ENCODE assay signal across 1 cellular context in the genomic region with DNA sequence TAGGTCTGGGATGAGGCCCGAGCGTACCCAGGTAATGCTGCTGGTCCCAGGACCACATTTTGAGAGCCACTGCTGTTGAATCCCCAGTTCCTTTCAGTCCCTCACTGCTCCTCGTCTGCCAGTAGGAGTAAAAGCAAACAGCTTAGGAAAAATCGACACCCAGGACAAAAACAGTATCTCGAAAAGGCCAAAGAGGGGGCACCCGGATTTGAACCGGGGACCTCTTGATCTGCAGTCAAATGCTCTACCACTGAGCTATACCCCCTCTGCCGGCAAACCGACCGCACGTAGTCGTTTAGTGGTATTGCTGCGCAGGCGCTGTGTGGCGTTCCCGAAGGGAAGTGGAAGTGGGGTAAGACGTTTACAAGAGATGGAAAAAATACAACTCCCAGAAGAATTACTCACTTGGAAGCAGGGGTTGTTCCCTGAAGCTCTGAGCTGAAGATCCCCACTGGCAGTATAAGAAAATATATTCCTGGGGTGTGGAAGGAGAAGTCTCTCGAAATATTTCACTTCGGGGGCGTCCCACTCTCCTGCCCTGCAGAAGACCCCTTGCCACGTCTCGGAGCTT.
A peak's percentile ranks its signal among the peaks of the same experiment; 100 is the strongest.
TF ChIP-seq lines count a peak whose summit lies in the region.

No MANE protein-coding gene starts in this region.

TF ChIP-seq in GM12878, 131 proteins besides CTCF, POLR2A, EP300 and RAD21 (continued from another document and continues in another):
- TF ChIP-seq, protein P1, sequence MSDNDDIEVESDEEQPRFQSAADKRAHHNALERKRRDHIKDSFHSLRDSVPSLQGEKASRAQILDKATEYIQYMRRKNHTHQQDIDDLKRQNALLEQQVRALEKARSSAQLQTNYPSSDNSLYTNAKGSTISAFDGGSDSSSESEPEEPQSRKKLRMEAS (IDR thresholded peaks at IDR 0.05; ENCODE audit: low read depth, low read length), result no peak
- TF ChIP-seq, protein P2, sequence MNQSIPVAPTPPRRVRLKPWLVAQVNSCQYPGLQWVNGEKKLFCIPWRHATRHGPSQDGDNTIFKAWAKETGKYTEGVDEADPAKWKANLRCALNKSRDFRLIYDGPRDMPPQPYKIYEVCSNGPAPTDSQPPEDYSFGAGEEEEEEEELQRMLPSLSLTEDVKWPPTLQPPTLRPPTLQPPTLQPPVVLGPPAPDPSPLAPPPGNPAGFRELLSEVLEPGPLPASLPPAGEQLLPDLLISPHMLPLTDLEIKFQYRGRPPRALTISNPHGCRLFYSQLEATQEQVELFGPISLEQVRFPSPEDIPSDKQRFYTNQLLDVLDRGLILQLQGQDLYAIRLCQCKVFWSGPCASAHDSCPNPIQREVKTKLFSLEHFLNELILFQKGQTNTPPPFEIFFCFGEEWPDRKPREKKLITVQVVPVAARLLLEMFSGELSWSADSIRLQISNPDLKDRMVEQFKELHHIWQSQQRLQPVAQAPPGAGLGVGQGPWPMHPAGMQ (IDR thresholded peaks at IDR 0.05; ENCODE audit: borderline replicate concordance), result no peak
- TF ChIP-seq, protein P3, sequence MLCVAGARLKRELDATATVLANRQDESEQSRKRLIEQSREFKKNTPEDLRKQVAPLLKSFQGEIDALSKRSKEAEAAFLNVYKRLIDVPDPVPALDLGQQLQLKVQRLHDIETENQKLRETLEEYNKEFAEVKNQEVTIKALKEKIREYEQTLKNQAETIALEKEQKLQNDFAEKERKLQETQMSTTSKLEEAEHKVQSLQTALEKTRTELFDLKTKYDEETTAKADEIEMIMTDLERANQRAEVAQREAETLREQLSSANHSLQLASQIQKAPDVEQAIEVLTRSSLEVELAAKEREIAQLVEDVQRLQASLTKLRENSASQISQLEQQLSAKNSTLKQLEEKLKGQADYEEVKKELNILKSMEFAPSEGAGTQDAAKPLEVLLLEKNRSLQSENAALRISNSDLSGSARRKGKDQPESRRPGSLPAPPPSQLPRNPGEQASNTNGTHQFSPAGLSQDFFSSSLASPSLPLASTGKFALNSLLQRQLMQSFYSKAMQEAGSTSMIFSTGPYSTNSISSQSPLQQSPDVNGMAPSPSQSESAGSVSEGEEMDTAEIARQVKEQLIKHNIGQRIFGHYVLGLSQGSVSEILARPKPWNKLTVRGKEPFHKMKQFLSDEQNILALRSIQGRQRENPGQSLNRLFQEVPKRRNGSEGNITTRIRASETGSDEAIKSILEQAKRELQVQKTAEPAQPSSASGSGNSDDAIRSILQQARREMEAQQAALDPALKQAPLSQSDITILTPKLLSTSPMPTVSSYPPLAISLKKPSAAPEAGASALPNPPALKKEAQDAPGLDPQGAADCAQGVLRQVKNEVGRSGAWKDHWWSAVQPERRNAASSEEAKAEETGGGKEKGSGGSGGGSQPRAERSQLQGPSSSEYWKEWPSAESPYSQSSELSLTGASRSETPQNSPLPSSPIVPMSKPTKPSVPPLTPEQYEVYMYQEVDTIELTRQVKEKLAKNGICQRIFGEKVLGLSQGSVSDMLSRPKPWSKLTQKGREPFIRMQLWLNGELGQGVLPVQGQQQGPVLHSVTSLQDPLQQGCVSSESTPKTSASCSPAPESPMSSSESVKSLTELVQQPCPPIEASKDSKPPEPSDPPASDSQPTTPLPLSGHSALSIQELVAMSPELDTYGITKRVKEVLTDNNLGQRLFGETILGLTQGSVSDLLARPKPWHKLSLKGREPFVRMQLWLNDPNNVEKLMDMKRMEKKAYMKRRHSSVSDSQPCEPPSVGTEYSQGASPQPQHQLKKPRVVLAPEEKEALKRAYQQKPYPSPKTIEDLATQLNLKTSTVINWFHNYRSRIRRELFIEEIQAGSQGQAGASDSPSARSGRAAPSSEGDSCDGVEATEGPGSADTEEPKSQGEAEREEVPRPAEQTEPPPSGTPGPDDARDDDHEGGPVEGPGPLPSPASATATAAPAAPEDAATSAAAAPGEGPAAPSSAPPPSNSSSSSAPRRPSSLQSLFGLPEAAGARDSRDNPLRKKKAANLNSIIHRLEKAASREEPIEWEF (IDR thresholded peaks at IDR 0.05; ENCODE audit: insufficient replicate concordance, low read depth, low read length), result no peak
- TF ChIP-seq ATF7 (IDR thresholded peaks at IDR 0.05; ENCODE audit: low read depth) (no peak), DPF2 (IDR thresholded peaks at IDR 0.05) (0 out of 2 replicates have a peak, but pooled peaks have one; percentile 5), RFX5 (IDR thresholded peaks at IDR 0.05; ENCODE audit: low read depth, low read length) (no peak), MTA2 (IDR thresholded peaks at IDR 0.05; ENCODE audit: low read depth) (no peak), MTA3 (IDR thresholded peaks at IDR 0.05; ENCODE audit: borderline replicate concordance, low read length) (peak; percentile 69; the same call in 1 of the 2 replicates), SRF (IDR thresholded peaks at IDR 0.05; ENCODE audit: low read depth in 2 of 2, low read length in 2 of 2) (no peak), PML (IDR thresholded peaks at IDR 0.05; ENCODE audit: low read length) (no peak), KAT2A (conservative IDR thresholded peaks at IDR 0.05; ENCODE audit: control insufficient read depth, low read depth, low read length) (no peak), FOXK2 (IDR thresholded peaks at IDR 0.05) (no peak), SMAD5 (IDR thresholded peaks at IDR 0.05; ENCODE audit: low read depth) (no peak), NR2C1 (IDR thresholded peaks at IDR 0.05) (no peak), STAT1 (conservative IDR thresholded peaks at IDR 0.05) (peak; percentile 75; the same call in 1 of the 2 replicates), BMI1 (IDR thresholded peaks at IDR 0.05; ENCODE audit: borderline replicate concordance) (no peak), SREBF1 (IDR thresholded peaks at IDR 0.05; ENCODE audit: low read length) (no peak), BHLHE40 (IDR thresholded peaks at IDR 0.05; ENCODE audit: borderline replicate concordance in 1 of 2, low read depth in 2 of 2, low read length in 1 of 2) (0 out of 4 replicates have a peak, but pooled peaks of 1 of the 2 experiments have one; percentile 1), HCFC1 (IDR thresholded peaks at IDR 0.05; ENCODE audit: low read length) (peak; percentile 17; the same call in 1 of the 2 replicates), BACH1 (IDR thresholded peaks at IDR 0.05; ENCODE audit: borderline replicate concordance) (no peak)
- TF ChIP-seq, protein P4, sequence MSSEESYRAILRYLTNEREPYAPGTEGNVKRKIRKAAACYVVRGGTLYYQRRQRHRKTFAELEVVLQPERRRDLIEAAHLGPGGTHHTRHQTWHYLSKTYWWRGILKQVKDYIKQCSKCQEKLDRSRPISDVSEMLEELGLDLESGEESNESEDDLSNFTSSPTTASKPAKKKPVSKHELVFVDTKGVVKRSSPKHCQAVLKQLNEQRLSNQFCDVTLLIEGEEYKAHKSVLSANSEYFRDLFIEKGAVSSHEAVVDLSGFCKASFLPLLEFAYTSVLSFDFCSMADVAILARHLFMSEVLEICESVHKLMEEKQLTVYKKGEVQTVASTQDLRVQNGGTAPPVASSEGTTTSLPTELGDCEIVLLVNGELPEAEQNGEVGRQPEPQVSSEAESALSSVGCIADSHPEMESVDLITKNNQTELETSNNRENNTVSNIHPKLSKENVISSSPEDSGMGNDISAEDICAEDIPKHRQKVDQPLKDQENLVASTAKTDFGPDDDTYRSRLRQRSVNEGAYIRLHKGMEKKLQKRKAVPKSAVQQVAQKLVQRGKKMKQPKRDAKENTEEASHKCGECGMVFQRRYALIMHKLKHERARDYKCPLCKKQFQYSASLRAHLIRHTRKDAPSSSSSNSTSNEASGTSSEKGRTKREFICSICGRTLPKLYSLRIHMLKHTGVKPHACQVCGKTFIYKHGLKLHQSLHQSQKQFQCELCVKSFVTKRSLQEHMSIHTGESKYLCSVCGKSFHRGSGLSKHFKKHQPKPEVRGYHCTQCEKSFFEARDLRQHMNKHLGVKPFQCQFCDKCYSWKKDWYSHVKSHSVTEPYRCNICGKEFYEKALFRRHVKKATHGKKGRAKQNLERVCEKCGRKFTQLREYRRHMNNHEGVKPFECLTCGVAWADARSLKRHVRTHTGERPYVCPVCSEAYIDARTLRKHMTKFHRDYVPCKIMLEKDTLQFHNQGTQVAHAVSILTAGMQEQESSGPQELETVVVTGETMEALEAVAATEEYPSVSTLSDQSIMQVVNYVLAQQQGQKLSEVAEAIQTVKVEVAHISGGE (CRISPR knock-in tag; IDR thresholded peaks at IDR 0.05), result no peak
- TF ChIP-seq, protein P5, sequence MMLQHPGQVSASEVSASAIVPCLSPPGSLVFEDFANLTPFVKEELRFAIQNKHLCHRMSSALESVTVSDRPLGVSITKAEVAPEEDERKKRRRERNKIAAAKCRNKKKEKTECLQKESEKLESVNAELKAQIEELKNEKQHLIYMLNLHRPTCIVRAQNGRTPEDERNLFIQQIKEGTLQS (IDR thresholded peaks at IDR 0.05; ENCODE audit: borderline replicate concordance, extremely low read depth, low read depth, low read length), result no peak
- TF ChIP-seq, protein P6, sequence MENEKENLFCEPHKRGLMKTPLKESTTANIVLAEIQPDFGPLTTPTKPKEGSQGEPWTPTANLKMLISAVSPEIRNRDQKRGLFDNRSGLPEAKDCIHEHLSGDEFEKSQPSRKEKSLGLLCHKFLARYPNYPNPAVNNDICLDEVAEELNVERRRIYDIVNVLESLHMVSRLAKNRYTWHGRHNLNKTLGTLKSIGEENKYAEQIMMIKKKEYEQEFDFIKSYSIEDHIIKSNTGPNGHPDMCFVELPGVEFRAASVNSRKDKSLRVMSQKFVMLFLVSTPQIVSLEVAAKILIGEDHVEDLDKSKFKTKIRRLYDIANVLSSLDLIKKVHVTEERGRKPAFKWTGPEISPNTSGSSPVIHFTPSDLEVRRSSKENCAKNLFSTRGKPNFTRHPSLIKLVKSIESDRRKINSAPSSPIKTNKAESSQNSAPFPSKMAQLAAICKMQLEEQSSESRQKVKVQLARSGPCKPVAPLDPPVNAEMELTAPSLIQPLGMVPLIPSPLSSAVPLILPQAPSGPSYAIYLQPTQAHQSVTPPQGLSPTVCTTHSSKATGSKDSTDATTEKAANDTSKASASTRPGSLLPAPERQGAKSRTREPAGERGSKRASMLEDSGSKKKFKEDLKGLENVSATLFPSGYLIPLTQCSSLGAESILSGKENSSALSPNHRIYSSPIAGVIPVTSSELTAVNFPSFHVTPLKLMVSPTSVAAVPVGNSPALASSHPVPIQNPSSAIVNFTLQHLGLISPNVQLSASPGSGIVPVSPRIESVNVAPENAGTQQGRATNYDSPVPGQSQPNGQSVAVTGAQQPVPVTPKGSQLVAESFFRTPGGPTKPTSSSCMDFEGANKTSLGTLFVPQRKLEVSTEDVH (IDR thresholded peaks at IDR 0.05; ENCODE audit: low read depth, partially characterized antibody), result no peak
- TF ChIP-seq, protein P7, sequence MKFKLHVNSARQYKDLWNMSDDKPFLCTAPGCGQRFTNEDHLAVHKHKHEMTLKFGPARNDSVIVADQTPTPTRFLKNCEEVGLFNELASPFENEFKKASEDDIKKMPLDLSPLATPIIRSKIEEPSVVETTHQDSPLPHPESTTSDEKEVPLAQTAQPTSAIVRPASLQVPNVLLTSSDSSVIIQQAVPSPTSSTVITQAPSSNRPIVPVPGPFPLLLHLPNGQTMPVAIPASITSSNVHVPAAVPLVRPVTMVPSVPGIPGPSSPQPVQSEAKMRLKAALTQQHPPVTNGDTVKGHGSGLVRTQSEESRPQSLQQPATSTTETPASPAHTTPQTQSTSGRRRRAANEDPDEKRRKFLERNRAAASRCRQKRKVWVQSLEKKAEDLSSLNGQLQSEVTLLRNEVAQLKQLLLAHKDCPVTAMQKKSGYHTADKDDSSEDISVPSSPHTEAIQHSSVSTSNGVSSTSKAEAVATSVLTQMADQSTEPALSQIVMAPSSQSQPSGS (IDR thresholded peaks at IDR 0.05; ENCODE audit: low read length), result no peak; the same call in 1 of the 2 replicates
- TF ChIP-seq, protein P8, sequence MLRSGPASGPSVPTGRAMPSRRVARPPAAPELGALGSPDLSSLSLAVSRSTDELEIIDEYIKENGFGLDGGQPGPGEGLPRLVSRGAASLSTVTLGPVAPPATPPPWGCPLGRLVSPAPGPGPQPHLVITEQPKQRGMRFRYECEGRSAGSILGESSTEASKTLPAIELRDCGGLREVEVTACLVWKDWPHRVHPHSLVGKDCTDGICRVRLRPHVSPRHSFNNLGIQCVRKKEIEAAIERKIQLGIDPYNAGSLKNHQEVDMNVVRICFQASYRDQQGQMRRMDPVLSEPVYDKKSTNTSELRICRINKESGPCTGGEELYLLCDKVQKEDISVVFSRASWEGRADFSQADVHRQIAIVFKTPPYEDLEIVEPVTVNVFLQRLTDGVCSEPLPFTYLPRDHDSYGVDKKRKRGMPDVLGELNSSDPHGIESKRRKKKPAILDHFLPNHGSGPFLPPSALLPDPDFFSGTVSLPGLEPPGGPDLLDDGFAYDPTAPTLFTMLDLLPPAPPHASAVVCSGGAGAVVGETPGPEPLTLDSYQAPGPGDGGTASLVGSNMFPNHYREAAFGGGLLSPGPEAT (IDR thresholded peaks at IDR 0.05; ENCODE audit: low read depth), result 0 out of 2 replicates have a peak, but pooled peaks have one; percentile 9
- TF ChIP-seq, protein P9, sequence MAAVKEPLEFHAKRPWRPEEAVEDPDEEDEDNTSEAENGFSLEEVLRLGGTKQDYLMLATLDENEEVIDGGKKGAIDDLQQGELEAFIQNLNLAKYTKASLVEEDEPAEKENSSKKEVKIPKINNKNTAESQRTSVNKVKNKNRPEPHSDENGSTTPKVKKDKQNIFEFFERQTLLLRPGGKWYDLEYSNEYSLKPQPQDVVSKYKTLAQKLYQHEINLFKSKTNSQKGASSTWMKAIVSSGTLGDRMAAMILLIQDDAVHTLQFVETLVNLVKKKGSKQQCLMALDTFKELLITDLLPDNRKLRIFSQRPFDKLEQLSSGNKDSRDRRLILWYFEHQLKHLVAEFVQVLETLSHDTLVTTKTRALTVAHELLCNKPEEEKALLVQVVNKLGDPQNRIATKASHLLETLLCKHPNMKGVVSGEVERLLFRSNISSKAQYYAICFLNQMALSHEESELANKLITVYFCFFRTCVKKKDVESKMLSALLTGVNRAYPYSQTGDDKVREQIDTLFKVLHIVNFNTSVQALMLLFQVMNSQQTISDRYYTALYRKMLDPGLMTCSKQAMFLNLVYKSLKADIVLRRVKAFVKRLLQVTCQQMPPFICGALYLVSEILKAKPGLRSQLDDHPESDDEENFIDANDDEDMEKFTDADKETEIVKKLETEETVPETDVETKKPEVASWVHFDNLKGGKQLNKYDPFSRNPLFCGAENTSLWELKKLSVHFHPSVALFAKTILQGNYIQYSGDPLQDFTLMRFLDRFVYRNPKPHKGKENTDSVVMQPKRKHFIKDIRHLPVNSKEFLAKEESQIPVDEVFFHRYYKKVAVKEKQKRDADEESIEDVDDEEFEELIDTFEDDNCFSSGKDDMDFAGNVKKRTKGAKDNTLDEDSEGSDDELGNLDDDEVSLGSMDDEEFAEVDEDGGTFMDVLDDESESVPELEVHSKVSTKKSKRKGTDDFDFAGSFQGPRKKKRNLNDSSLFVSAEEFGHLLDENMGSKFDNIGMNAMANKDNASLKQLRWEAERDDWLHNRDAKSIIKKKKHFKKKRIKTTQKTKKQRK (IDR thresholded peaks at IDR 0.05; ENCODE audit: low read depth, low read length), result no peak
- TF ChIP-seq, protein P10, sequence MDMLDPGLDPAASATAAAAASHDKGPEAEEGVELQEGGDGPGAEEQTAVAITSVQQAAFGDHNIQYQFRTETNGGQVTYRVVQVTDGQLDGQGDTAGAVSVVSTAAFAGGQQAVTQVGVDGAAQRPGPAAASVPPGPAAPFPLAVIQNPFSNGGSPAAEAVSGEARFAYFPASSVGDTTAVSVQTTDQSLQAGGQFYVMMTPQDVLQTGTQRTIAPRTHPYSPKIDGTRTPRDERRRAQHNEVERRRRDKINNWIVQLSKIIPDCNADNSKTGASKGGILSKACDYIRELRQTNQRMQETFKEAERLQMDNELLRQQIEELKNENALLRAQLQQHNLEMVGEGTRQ (IDR thresholded peaks at IDR 0.05; ENCODE audit: borderline replicate concordance, low read depth, low read length), result no peak
